ENCODE assay signal across 11 cellular contexts in the genomic region with DNA sequence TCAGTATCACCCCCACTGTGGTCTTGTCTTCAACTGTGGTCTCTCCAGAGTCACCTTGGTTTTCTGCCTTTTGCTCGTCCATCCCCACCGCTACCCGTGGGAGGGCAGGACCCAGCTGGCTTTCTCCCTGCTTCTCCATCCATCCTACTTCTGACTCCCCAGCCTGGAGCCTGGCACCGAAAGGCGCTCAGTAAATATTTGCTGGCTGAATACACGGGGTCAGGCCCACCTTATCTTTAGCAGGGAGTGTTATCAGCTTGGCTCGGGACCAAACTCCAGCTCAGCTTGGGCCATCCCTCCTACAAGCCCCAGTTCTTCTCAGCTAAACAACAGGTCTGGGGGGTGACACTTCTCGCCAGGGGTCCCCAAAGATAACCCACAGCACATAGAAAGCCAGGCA.
DNase-seq lines count a peak whose midpoint lies in the region; ATAC-seq and TF ChIP-seq lines count a peak whose summit lies in the region.
"Had no signal": no experiment of that assay in that cellular context is flagged by ENCODE, and none has a peak within 500 bp of the region (broad histone marks: within the 10 kb centered on the region; RNA-seq: fewer than 3 reads in every experiment).

No MANE protein-coding gene starts in this region.

- H3K4me1 Mint-ChIP-seq in CD8-positive, alpha-beta T cell (ENCODE audit: low read depth): peaks cover 63% of the 10 kb centered on the region
- H3K4me1 Mint-ChIP-seq in T-helper 17 cell: peaks cover 47% of the 10 kb centered on the region

- no peaks in the 10 kb centered on the region for H3K36me3 Mint-ChIP-seq in CD8-positive, alpha-beta T cell
- H3K36me3 Mint-ChIP-seq in T-helper 17 cell (ENCODE audit: low read depth): no peaks in the 10 kb centered on the region

- no peaks in the 10 kb centered on the region for H3K36me3 ChIP-seq in CD8-positive, alpha-beta T cell (ENCODE audit: insufficient read depth, low read length)
- H3K36me3 ChIP-seq in left lung (no peaks in the 10 kb centered on the region), esophagus squamous epithelium (no peaks in the 10 kb centered on the region)

- H3K4me3 ChIP-seq in CD8-positive, alpha-beta T cell (ENCODE audit: low read depth, low read length): no peak overlapping the region
- H3K4me3 ChIP-seq in left lung: no peak overlapping the region
- no peak overlapping the region for H3K4me3 ChIP-seq in esophagus squamous epithelium
- H3K4me3 ChIP-seq: GM12878 had no signal

- H3K27me3 ChIP-seq in CD8-positive, alpha-beta T cell (ENCODE audit: insufficient read depth, low read length): no peaks in the 10 kb centered on the region
- H3K27me3 ChIP-seq in left lung (peaks cover 0 to 9% of the 10 kb centered on the region in 2 donors), esophagus squamous epithelium (no peaks in the 10 kb centered on the region)

- H3K9me3 ChIP-seq in CD8-positive, alpha-beta T cell (ENCODE audit: low read length): no peaks in the 10 kb centered on the region
- H3K9me3 ChIP-seq in T-helper 17 cell (ENCODE audit: control insufficient read depth, low read length, poor library complexity, severe bottlenecking) (no peaks in the 10 kb centered on the region), left lung (no peaks in the 10 kb centered on the region), esophagus squamous epithelium (no peaks in the 10 kb centered on the region)

- H3K4me3 Mint-ChIP-seq in CD8-positive, alpha-beta T cell: peak overlapping the region; percentile 54
- peak overlapping the region; percentile 82 for H3K4me3 Mint-ChIP-seq in T-helper 17 cell

- WGBS in esophagus squamous epithelium, 2 donors: 54 to 68% methylated on average over 6 to 7 of the region's 8 CpGs

- no peaks in the 10 kb centered on the region for H3K9me3 Mint-ChIP-seq in CD8-positive, alpha-beta T cell

- CTCF ChIA-PET in CD8-positive, alpha-beta T cell (lab: Charles Lee): interaction anchor here (0.6 to 1.8 kb wide), 6 partner anchors 15 to 362 kb away, joined by 3 to 7 read pairs (median 3); no protein-coding TSS in a partner anchor

- POLR2A ChIA-PET in CD8-positive, alpha-beta T cell (lab: Charles Lee): interaction anchor here (0.5 to 3.6 kb wide), 5 partner anchors 11 to 67 kb away, joined by 3 to 20 read pairs (median 6); a partner anchor contains a TSS

- H3K27ac Mint-ChIP-seq in CD8-positive, alpha-beta T cell: no peak overlapping the region
- H3K27ac Mint-ChIP-seq in T-helper 17 cell: peak overlapping the region; percentile 89

- intact Hi-C loops in CD8-positive, alpha-beta T cell (cut with DNase I, micrococcal nuclease): no loop called here
- intact Hi-C loops in left lung (cut with DNase I): no loop called here
- intact Hi-C loops in esophagus squamous epithelium (cut with DNase I): no loop called here

- no peak for TF ChIP-seq CTCF in CD8-positive, alpha-beta T cell (IDR thresholded peaks at IDR 0.05)
- no peak for TF ChIP-seq CTCF in left lung (IDR thresholded peaks at IDR 0.05)
- TF ChIP-seq CTCF in esophagus squamous epithelium (IDR thresholded peaks at IDR 0.05): no peak

- H3K27ac ChIP-seq in CD8-positive, alpha-beta T cell (ENCODE audit: low read depth, low read length): no peak overlapping the region
- H3K27ac ChIP-seq in left lung: no peak overlapping the region
- no peak overlapping the region for H3K27ac ChIP-seq in esophagus squamous epithelium

- DNase-seq in A172 (ENCODE audit: low spot score) (peak; percentile 48), T-helper 17 cell (no peak), left lung (no peak), activated gamma-delta T cell treated with Interleukin-2 at 50 U/mL for 16 hours (no peak), DMS114 treated with DMSO at 0.1 percent for 48 hours (lab: John Stamatoyannopoulos, UW; ENCODE audit: unreplicated experiment) (no peak), RKO (ENCODE audit: low spot score) (no peak), esophagus squamous epithelium (lab: John Stamatoyannopoulos, UW) (no peak)
- no peak for DNase-seq in CD8-positive, alpha-beta T cell
- DNase-seq: activated CD4-positive, alpha-beta T cell treated with anti-CD3 and anti-CD28 coated beads, Interleukin-2, amount 50 U/mL, for 48 hours; NCI-H524 treated with DMSO at 0.1 percent for 48 hours had no signal

- ATAC-seq in CD8-positive, alpha-beta T cell: no peak
- ATAC-seq in T-helper 17 cell (no peak), left lung (peak; percentile 25)
- ATAC-seq: GM12878 had no signal

- H3K4me1 ChIP-seq in CD8-positive, alpha-beta T cell (ENCODE audit: insufficient read depth, low read length): peaks cover 68% of the 10 kb centered on the region
- H3K4me1 ChIP-seq in left lung (peaks cover 11 to 41% of the 10 kb centered on the region in 2 donors), esophagus squamous epithelium (peaks cover 4 to 24% (median 7%) of the 10 kb centered on the region in 3 donors)

- H3K27me3 Mint-ChIP-seq in CD8-positive, alpha-beta T cell (ENCODE audit: low read depth): no peaks in the 10 kb centered on the region
- no peaks in the 10 kb centered on the region for H3K27me3 Mint-ChIP-seq in T-helper 17 cell

- no peak for TF ChIP-seq POLR2A in esophagus squamous epithelium (IDR thresholded peaks at IDR 0.05)
